Comparison of ENCODE assay signal across 15 cellular contexts in the genomic region with DNA sequence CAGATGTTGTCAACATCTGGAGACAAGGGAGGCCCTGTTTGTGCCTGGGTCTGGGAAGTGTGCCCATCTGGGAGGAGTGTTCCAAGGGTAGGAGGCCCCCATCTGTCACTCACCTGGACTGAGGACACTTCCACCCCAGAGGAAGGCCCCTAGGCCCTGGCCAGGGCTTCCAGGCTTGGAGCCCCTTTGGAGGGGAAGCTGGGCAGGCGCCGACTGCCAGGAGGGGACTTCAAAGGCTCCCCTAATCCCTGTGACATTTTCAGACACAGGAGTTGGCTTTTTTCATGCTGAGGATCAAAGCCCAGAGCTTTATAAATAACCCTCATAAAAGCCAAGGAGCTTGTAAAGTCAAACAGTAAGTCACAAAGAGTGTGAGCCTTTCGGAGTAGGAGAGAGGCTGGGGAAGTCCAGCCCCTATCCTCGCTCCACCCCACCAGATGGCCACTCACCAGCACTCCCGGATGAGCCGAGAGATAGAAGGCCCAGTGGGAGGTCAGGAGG. TPM values are rescaled to one million over a fixed set of nuclear protein-coding genes. Genes with fewer than 3 reads are reported as not detected.
DNase-seq lines count a peak whose midpoint lies in the region; ATAC-seq and TF ChIP-seq lines count a peak whose summit lies in the region.
"Had no signal": no experiment of that assay in that cellular context is flagged by ENCODE, and none has a peak within 500 bp of the region (broad histone marks: within the 10 kb centered on the region; RNA-seq: fewer than 3 reads in every experiment).

No MANE protein-coding gene starts in this region.

- intact Hi-C loops in PC-3 (cut with micrococcal nuclease): no loop called here

- CTCF ChIA-PET in PC-3 (lab: Charles Lee): no interaction called here

- no peaks in the 10 kb centered on the region for H4K20me1 ChIP-seq in PC-3 (ENCODE audit: low read length)

- ATAC-seq in PC-3: peak; percentile 60
- ATAC-seq in GM18868 (IDR thresholded peaks at IDR 0.05; ENCODE audit: unreplicated experiment): no peak

- no peak for TF ChIP-seq CTCF in PC-3 (conservative IDR thresholded peaks at IDR 0.05; ENCODE audit: low read depth, low read length)

- no peaks in the 10 kb centered on the region for H3F3A ChIP-seq in PC-3 (ENCODE audit: low read length, unreplicated experiment)

- H2AFZ ChIP-seq in PC-3 (ENCODE audit: low read length): no peak overlapping the region

- DNase-seq in NCI-H2171 treated with DMSO at 0.1 percent for 48 hours (lab: John Stamatoyannopoulos, UW) (peak; percentile 61), NCI-H2171 (lab: John Stamatoyannopoulos, UW) (no peak), PC-3 (no peak), islet precursor cell (peak; percentile 87), T1000 (lab: John Stamatoyannopoulos, UW) (no peak)
- DNase-seq in stimulated activated CD4-positive, alpha-beta T cell treated with anti-CD3 and anti-CD28 coated beads, Interleukin-1b, Interleukin-23, amount 100 ng/mL, for 48 hours: no peak
- DNase-seq: 8988T; activated CD4-positive, alpha-beta T cell treated with anti-CD3 and anti-CD28 coated beads, Interleukin-2, amount 50 U/mL, for 48 hours; activated T-cell treated with anti-CD3 and anti-CD28 coated beads, Interleukin-2, amount 50 U/mL, for 4 hours; CD4-positive, alpha-beta T cell; NCI-H2029; ovary; stimulated activated CD4-positive, alpha-beta T cell treated with anti-CD3 and anti-CD28 coated beads, Interleukin-15, amount 100 ng/mL, for 24 hours had no signal

- H3K27ac ChIP-seq in PC-3 (ENCODE audit: low read length): no peak overlapping the region
- H3K27ac ChIP-seq in skeletal muscle tissue (ENCODE audit: low read depth, low read length): peak overlapping the region; percentile 36
- H3K27ac ChIP-seq: ovary had no signal

- no TSS peak for BruUV-seq in PC-3 (replicated peaks; lab: Mats Ljungman, UMichigan)

- H3K4me2 ChIP-seq in PC-3 (ENCODE audit: low read length): no peak overlapping the region

- H3K9me2 ChIP-seq in PC-3 (replicated peaks; ENCODE audit: low read length): no peaks in the 10 kb centered on the region

- no peaks in the 10 kb centered on the region for H3K79me2 ChIP-seq in PC-3 (ENCODE audit: low read length)

- H3K36me3 ChIP-seq in PC-3 (ENCODE audit: low read depth, low read length) (no peaks in the 10 kb centered on the region), skeletal muscle tissue (ENCODE audit: control insufficient read depth in 3 of 3, insufficient read depth in 3 of 3, low read length in 3 of 3) (no peaks in the 10 kb centered on the region)
- H3K36me3 ChIP-seq: ovary had no signal

- H3K4me3 ChIP-seq in PC-3 (ENCODE audit: low read length) (no peak overlapping the region), skeletal muscle tissue (ENCODE audit: low read length in 3 of 3) (no peak overlapping the region)
- H3K4me3 ChIP-seq: ovary had no signal

- POLR2A ChIA-PET in PC-3 (lab: Charles Lee; ENCODE audit: unreplicated experiment): no interaction called here

- H3K27me3 ChIP-seq in PC-3 (ENCODE audit: low read length): no peaks in the 10 kb centered on the region
- H3K27me3 ChIP-seq in skeletal muscle tissue (ENCODE audit: control insufficient read depth in 3 of 3, insufficient read depth in 3 of 3, low read length in 3 of 3): peaks cover 0 to 3% (median 0%) of the 10 kb centered on the region in 3 donors
- H3K27me3 ChIP-seq: ovary had no signal

- H3K4me1 ChIP-seq in PC-3 (ENCODE audit: insufficient read depth, low read length): peaks cover 12% of the 10 kb centered on the region
- peaks cover 26 to 32% (median 29%) of the 10 kb centered on the region in 3 donors for H3K4me1 ChIP-seq in skeletal muscle tissue (ENCODE audit: control insufficient read depth in 3 of 3, insufficient read depth in 3 of 3, low read length in 3 of 3)

- H3K9me3 ChIP-seq in PC-3 (ENCODE audit: low read length) (no peaks in the 10 kb centered on the region), skeletal muscle tissue (ENCODE audit: control insufficient read depth in 3 of 3, low read length in 3 of 3) (no peaks in the 10 kb centered on the region)
- H3K9me3 ChIP-seq: ovary had no signal

- H3K9ac ChIP-seq in PC-3 (ENCODE audit: low read length) (no peak overlapping the region), skeletal muscle tissue (ENCODE audit: low read depth in 1 of 3, low read length in 3 of 3) (peak overlapping the region in 1 of 3 donors; percentile 50)

RNA-seq across cellular contexts. Expression of a gene that starts 17.6 kb away (rescaled TPM):
- total RNA-seq in PC-3 (2014; rRNA removed) (11.7 and 15.3 TPM in 2 replicates), skeletal muscle tissue (1.0 TPM)

Comparison
In these comparisons a context has a peak if more than half of its experiments do, and no peak if none do; other contexts are left out.
1. DNase-seq: peak in NCI-H2171 treated with DMSO at 0.1 percent for 48 hours (single experiment) and islet precursor cell (single experiment); none in NCI-H2171 (single experiment), PC-3 (single experiment), stimulated activated CD4-positive, alpha-beta T cell treated with anti-CD3 and anti-CD28 coated beads, Interleukin-1b, Interleukin-23, amount 100 ng/mL, for 48 hours (single experiment) and T1000 (single experiment).